7 cellular contexts compared by ENCODE assay signal in genomic region chr21:34510148-34511142, GRCh38. TPM values are rescaled to one million over a fixed set of nuclear protein-coding genes. Genes with fewer than 3 reads are reported as not detected.
DNase-seq lines count a peak whose midpoint lies in the region; ATAC-seq and TF ChIP-seq lines count a peak whose summit lies in the region.

No MANE protein-coding gene starts in this region.

- H3K9me3 ChIP-seq in RWPE2 (ENCODE audit: severe bottlenecking) (no peaks in the 10 kb centered on the region), breast epithelium (no peaks in the 10 kb centered on the region)

- intact Hi-C loops in breast epithelium (cut with DNase I; ENCODE audit: low total_unique reads): no loop called here

- peak; percentile 85 for DNase-seq in GM13976 (ENCODE audit: low spot score)
- DNase-seq in Jurkat, Clone E6-1 (ENCODE audit: low read depth, low spot score): peak; percentile 16
- no peak for DNase-seq in RWPE2 (ENCODE audit: low spot score)
- peak; percentile 35 to 62 for DNase-seq in breast epithelium (ENCODE audit: low spot score in 2 of 2)
- peak; percentile 49 for DNase-seq in left kidney (ENCODE audit: low read depth, low spot score)
- peak; percentile 64 to 68 for DNase-seq in stimulated activated CD4-positive, alpha-beta T cell treated with anti-CD3 and anti-CD28 coated beads, Interleukin-4, amount 100 ng/mL, for 48 hours (ENCODE audit: low read depth in 2 of 2)
- DNase-seq in mesenteric fat pad (ENCODE audit: low spot score): no peak

- TF ChIP-seq CTCF in GM13976 (IDR thresholded peaks at IDR 0.05; ENCODE audit: borderline replicate concordance, control extremely low read depth, extremely low read depth, insufficient read depth, missing control alignments) (peak; percentile 89), RWPE2 (IDR thresholded peaks at IDR 0.05; ENCODE audit: poor library complexity, severe bottlenecking) (peak; percentile 37), breast epithelium (IDR thresholded peaks at IDR 0.05) (peak; percentile 11 to 65 (median 36))

- no peaks in the 10 kb centered on the region for H3K36me3 ChIP-seq in RWPE2 (ENCODE audit: low read depth)
- no peaks in the 10 kb centered on the region for H3K36me3 ChIP-seq in breast epithelium

- H3K27ac ChIP-seq in RWPE2 (ENCODE audit: poor library complexity, severe bottlenecking) (no peak overlapping the region), breast epithelium (no peak overlapping the region)

- in situ Hi-C loops in GM13976 (cut with MboI; ENCODE audit: low sequenced_read_pairs, unreplicated experiment): no loop called here

- H3K27me3 ChIP-seq in RWPE2 (ENCODE audit: insufficient read depth, poor library complexity, severe bottlenecking) (no peaks in the 10 kb centered on the region), breast epithelium (no peaks in the 10 kb centered on the region)

- TF ChIP-seq POLR2A in breast epithelium (IDR thresholded peaks at IDR 0.05): no peak

- H3K4me1 ChIP-seq in RWPE2 (ENCODE audit: insufficient read depth, poor library complexity, severe bottlenecking): no peaks in the 10 kb centered on the region
- H3K4me1 ChIP-seq in breast epithelium: no peaks in the 10 kb centered on the region

- no peak overlapping the region for H3K4me3 ChIP-seq in Jurkat, Clone E6-1 (ENCODE audit: low read length)
- no peak overlapping the region for H3K4me3 ChIP-seq in RWPE2 (ENCODE audit: severe bottlenecking)
- peak overlapping the region in 1 of 3 donors; percentile 22 for H3K4me3 ChIP-seq in breast epithelium

- peak; percentile 54; the same call in 1 of the 3 replicates for ATAC-seq in RWPE2 (ENCODE audit: low read depth)

RNA-seq across cellular contexts. Expression of gene KCNE1, which starts 1.6 kb away (rescaled TPM):
- not detected for polyA plus RNA-seq in Jurkat, Clone E6-1 (2012; ENCODE audit: insufficient read depth, insufficient read length)
- 1 to 10 TPM; 1.6 to 6.7 (median 2.2) TPM for total RNA-seq in breast epithelium
- total RNA-seq in mesenteric fat pad: 7.3 TPM

Comparison
In these comparisons a context has a peak if more than half of its experiments do, and no peak if none do; other contexts are left out.
1. DNase-seq: peak in GM13976 (single experiment), Jurkat, Clone E6-1 (single experiment), breast epithelium (2 of 2), left kidney (single experiment) and stimulated activated CD4-positive, alpha-beta T cell treated with anti-CD3 and anti-CD28 coated beads, Interleukin-4, amount 100 ng/mL, for 48 hours (2 of 2); none in RWPE2 (single experiment) and mesenteric fat pad (single experiment).
2. CTCF ChIP-seq: peak in every context shown above with its lines; median percentile 89 in GM13976; 37 in RWPE2; 36 in breast epithelium.